In the genomic region with DNA sequence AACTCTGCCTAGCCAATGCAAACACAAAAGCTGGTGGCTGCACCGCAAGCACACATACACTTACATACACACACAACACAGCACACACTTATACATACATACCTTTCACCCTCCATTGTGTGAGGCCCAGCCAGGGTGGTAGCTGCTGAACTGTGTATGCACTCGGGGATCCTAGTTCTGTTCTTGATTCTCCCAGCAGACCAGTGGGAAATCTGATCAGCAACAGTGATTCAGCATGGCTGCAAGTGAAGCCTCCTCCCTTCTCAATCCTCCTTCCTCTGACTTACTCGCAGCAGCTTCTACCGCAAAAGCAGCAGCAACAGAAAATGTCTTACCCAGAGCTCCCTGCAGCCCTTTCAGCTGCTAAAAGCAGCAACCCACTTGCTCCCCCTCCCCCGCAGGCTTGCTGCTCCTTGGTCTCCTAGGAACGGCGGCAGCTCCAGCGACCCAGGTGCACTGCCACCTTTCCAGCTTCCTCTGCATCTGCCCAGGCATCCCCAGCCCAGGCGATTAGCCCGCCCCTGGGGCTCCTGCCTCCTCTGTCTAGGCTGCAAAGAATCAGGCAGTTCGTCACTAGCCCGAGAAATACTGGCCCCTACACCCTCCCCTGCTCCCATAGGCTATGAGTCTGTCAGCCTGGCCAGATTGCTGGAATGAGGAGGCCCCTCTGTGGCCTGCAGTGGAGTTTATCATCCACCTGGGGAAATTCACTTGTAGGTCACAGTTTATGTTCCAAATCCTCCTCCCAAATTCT, we compare ENCODE assay signal across 9 cellular contexts. TPM values are rescaled to one million over a fixed set of nuclear protein-coding genes. Genes with fewer than 3 reads are reported as not detected.
DNase-seq lines count a peak whose midpoint lies in the region; ATAC-seq and TF ChIP-seq lines count a peak whose summit lies in the region.
"Had no signal": no experiment of that assay in that cellular context is flagged by ENCODE, and none has a peak within 500 bp of the region (broad histone marks: within the 10 kb centered on the region; RNA-seq: fewer than 3 reads in every experiment).

A gene with protein sequence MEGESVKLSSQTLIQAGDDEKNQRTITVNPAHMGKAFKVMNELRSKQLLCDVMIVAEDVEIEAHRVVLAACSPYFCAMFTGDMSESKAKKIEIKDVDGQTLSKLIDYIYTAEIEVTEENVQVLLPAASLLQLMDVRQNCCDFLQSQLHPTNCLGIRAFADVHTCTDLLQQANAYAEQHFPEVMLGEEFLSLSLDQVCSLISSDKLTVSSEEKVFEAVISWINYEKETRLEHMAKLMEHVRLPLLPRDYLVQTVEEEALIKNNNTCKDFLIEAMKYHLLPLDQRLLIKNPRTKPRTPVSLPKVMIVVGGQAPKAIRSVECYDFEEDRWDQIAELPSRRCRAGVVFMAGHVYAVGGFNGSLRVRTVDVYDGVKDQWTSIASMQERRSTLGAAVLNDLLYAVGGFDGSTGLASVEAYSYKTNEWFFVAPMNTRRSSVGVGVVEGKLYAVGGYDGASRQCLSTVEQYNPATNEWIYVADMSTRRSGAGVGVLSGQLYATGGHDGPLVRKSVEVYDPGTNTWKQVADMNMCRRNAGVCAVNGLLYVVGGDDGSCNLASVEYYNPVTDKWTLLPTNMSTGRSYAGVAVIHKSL (minus strand): TSS at position 559 of the 754 bp plus-strand sequence. CDS start 443 bp downstream, at position 116.

- H3K9ac ChIP-seq in neural cell (ENCODE audit: low read length): peak within 1 kb of the TSS; percentile 83

- no peak within 1 kb of the TSS for H3K27ac Mint-ChIP-seq in CD14-positive monocyte

- no peaks in the 10 kb centered on the region for H3K36me3 Mint-ChIP-seq in CD14-positive monocyte

- H3K27me3 Mint-ChIP-seq in CD14-positive monocyte (ENCODE audit: low read depth in 3 of 3): peaks cover 0 to 10% (median 4%) of the 10 kb centered on the region in 3 donors

- peaks cover 3% of the 10 kb centered on the region for H3K4me1 Mint-ChIP-seq in CD14-positive monocyte

- H3K27ac ChIP-seq in neural cell (ENCODE audit: low read length): peak within 1 kb of the TSS; percentile 88
- H3K27ac ChIP-seq: C4-2B had no signal

- no peak within 1 kb of the TSS for H3K4me3 Mint-ChIP-seq in CD14-positive monocyte

- H3K9me2 ChIP-seq in neural cell (ENCODE audit: insufficient read depth, low read length): no peaks in the 10 kb centered on the region

- H3K9me3 Mint-ChIP-seq in CD14-positive monocyte: peaks cover 0 to 9% (median 2%) of the 10 kb centered on the region in 7 donors

- H3K36me3 ChIP-seq in neural cell (ENCODE audit: insufficient read depth, low read length): no peaks in the 10 kb centered on the region

- peak within 1 kb of the TSS; percentile 79 for H3K4me3 ChIP-seq in neural cell (ENCODE audit: low read length)

- DNase-seq in NCI-H2029 treated with DMSO at 0.1 percent for 48 hours (lab: John Stamatoyannopoulos, UW) (peak; percentile 5), NCI-H2029 (lab: John Stamatoyannopoulos, UW) (no peak), NCI-H526 (lab: John Stamatoyannopoulos, UW) (peak; percentile 75 to 82), glomerular visceral epithelial cell (ENCODE audit: extremely low spot score) (peak; percentile 58), CD14-positive monocyte (ENCODE audit: low spot score) (no peak)
- peak; percentile 28 for DNase-seq in activated naive CD4-positive, alpha-beta T cell treated with Interleukin-2 at 50 U/mL for 16 hours

- peak within 1 kb of the TSS; percentile 82 for H3K4me2 ChIP-seq in neural cell (ENCODE audit: low read length)

- TF ChIP-seq CTCF in neural cell (IDR thresholded peaks at IDR 0.05; ENCODE audit: poor library complexity, severe bottlenecking): peak; percentile 64
- TF ChIP-seq CTCF in CD14-positive monocyte (IDR thresholded peaks at IDR 0.05): no peak

- H3K27me3 ChIP-seq in neural cell (ENCODE audit: insufficient read depth, low read depth, low read length): no peaks in the 10 kb centered on the region

- peak within 1 kb of the TSS; percentile 69 for H2AFZ ChIP-seq in neural cell (ENCODE audit: low read depth, low read length)

- no peaks in the 10 kb centered on the region for H3K9me3 ChIP-seq in neural cell (ENCODE audit: low read length)

- intact Hi-C loops in CD14-positive monocyte (cut with micrococcal nuclease): no loop called here

- TF ChIP-seq RAD21 in neural cell (conservative IDR thresholded peaks at IDR 0.05): peak; percentile 67

- peak; percentile 41 for ATAC-seq in HG02763 (IDR thresholded peaks at IDR 0.05; ENCODE audit: unreplicated experiment)

- H3F3A ChIP-seq in neural cell (ENCODE audit: insufficient read depth, low read length, poor library complexity, severe bottlenecking): peaks cover 5% of the 10 kb centered on the region

- peak; percentile 44 for TF ChIP-seq EP300 in neural cell (conservative IDR thresholded peaks at IDR 0.05; ENCODE audit: poor library complexity, severe bottlenecking)

- peaks cover 27% of the 10 kb centered on the region for H3K79me2 ChIP-seq in neural cell (replicated peaks; ENCODE audit: insufficient read depth, low read length)

- H4K20me1 ChIP-seq in neural cell (ENCODE audit: insufficient read depth): no peaks in the 10 kb centered on the region

TF ChIP-seq in neural cell, 6 proteins besides CTCF, POLR2A, EP300 and RAD21:
- TF ChIP-seq SMC3 (conservative IDR thresholded peaks at IDR 0.05; ENCODE audit: poor library complexity): peak; percentile 62
- TF ChIP-seq POLR2AphosphoS5 (IDR thresholded peaks at IDR 0.05): peak; percentile 59
- TF ChIP-seq, protein P1, sequence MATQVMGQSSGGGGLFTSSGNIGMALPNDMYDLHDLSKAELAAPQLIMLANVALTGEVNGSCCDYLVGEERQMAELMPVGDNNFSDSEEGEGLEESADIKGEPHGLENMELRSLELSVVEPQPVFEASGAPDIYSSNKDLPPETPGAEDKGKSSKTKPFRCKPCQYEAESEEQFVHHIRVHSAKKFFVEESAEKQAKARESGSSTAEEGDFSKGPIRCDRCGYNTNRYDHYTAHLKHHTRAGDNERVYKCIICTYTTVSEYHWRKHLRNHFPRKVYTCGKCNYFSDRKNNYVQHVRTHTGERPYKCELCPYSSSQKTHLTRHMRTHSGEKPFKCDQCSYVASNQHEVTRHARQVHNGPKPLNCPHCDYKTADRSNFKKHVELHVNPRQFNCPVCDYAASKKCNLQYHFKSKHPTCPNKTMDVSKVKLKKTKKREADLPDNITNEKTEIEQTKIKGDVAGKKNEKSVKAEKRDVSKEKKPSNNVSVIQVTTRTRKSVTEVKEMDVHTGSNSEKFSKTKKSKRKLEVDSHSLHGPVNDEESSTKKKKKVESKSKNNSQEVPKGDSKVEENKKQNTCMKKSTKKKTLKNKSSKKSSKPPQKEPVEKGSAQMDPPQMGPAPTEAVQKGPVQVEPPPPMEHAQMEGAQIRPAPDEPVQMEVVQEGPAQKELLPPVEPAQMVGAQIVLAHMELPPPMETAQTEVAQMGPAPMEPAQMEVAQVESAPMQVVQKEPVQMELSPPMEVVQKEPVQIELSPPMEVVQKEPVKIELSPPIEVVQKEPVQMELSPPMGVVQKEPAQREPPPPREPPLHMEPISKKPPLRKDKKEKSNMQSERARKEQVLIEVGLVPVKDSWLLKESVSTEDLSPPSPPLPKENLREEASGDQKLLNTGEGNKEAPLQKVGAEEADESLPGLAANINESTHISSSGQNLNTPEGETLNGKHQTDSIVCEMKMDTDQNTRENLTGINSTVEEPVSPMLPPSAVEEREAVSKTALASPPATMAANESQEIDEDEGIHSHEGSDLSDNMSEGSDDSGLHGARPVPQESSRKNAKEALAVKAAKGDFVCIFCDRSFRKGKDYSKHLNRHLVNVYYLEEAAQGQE (IDR thresholded peaks at IDR 0.05; ENCODE audit: borderline replicate concordance): peak; percentile 68
- peak; percentile 84 for TF ChIP-seq TAF1 (IDR thresholded peaks at IDR 0.05; ENCODE audit: low read depth)
- TF ChIP-seq MXI1 (conservative IDR thresholded peaks at IDR 0.05; ENCODE audit: poor library complexity, severe bottlenecking): peak; percentile 49
- TF ChIP-seq EZH2 (IDR thresholded peaks at IDR 0.05; ENCODE audit: borderline replicate concordance, insufficient read depth, low read length, poor library complexity, severe bottlenecking): no peak
TF ChIP-seq in neural cell: peak in this region for 5.

RNA-seq across cellular contexts. Expression of the gene that starts here (rescaled TPM):
- 10.9 and 12.9 TPM in 2 replicates for polyA plus RNA-seq in neural cell
- polyA minus RNA-seq in neural cell: 17.3 and 30.4 TPM in 2 replicates
- not detected for polyA plus RNA-seq in CD14-positive monocyte

Comparison
In these comparisons a context has a peak if more than half of its experiments do, and no peak if none do; other contexts are left out.
1. RNA of the gene that starts here (polyA plus RNA-seq): 10.9 to 12.9 TPM in neural cell; not detected in CD14-positive monocyte; every median in the first group is over 10 times any median in the second.
2. DNase-seq: peak in NCI-H2029 treated with DMSO at 0.1 percent for 48 hours (single experiment), NCI-H526 (2 of 2), activated naive CD4-positive, alpha-beta T cell treated with Interleukin-2 at 50 U/mL for 16 hours (single experiment) and glomerular visceral epithelial cell (single experiment); none in NCI-H2029 (single experiment) and CD14-positive monocyte (single experiment).